ENCODE assay signal across 18 cellular contexts in the genomic region with DNA sequence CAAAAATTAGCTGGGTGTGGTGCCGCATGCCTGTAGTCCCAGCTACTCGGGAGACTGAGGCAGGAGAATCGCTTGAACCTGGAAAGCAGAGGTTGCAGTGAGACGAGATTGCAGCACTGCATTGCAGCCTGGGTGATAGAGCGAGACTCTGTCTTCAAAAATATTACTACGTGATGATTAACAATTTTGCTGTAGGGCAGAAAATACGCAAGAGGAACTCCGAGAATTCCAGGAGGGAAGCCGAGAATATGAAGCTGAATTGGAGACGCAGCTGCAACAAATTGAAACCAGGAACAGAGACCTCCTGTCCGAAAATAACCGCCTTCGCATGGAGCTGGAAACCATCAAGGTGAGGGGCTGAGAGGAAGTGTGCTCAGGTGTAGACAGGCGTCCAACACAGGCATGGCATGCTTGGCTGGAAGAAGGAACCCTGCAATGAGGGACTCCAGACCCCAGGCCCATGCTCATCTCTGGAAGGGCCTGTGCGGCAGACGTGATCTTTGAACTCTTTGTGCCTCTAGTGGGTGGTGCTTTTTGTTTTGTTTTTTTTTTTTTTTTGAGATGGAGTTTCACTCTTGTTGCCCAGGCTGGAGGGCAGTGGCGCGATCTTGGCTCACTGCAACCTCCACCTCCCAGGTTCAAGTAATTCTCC. TPM values are rescaled to one million over a fixed set of nuclear protein-coding genes. Genes with fewer than 3 reads are reported as not detected.
"Had no signal": no experiment of that assay in that cellular context is flagged by ENCODE, and none has a peak within 500 bp of the region (broad histone marks: within the 10 kb centered on the region; RNA-seq: fewer than 3 reads in every experiment).

No MANE protein-coding gene starts in this region.

- H3K9me3 ChIP-seq: mucosa of descending colon, sigmoid colon, stomach, upper lobe of left lung, uterus had no signal

- H3K27me3 ChIP-seq: hepatocyte, sigmoid colon, stomach, upper lobe of left lung, uterus had no signal

- H3K27ac Mint-ChIP-seq: dendritic cell treated with granulocyte-macrophage colony-stimulating factor and Interleukin-4, amounts not matched to agents 40 ng/mL and 50 ng/mL, for 4 days had no signal

- H3K36me3 ChIP-seq: uterus had no signal

- H3K79me2 ChIP-seq: hepatocyte had no signal

- H3K27me3 Mint-ChIP-seq: dendritic cell treated with granulocyte-macrophage colony-stimulating factor and Interleukin-4, amounts not matched to agents 40 ng/mL and 50 ng/mL, for 4 days; naive thymus-derived CD8-positive, alpha-beta T cell had no signal

- H2AFZ ChIP-seq: hepatocyte had no signal

- H3K4me2 ChIP-seq: hepatocyte had no signal

- H3K9me3 Mint-ChIP-seq: dendritic cell treated with granulocyte-macrophage colony-stimulating factor and Interleukin-4, amounts not matched to agents 40 ng/mL and 50 ng/mL, for 4 days; naive thymus-derived CD8-positive, alpha-beta T cell had no signal

- DNase-seq: erythroblast; foreskin melanocyte; head of caudate nucleus; kidney; left cardiac atrium; mammary epithelial cell; mucosa of descending colon; naive thymus-derived CD8-positive, alpha-beta T cell; sigmoid colon; stimulated activated CD4-positive, alpha-beta T cell treated with anti-CD3 and anti-CD28 coated beads, Interleukin-12 subunit alpha, Interleukin-12 subunit beta, amount 100 ng/mL, for 4 hours; stimulated activated naive CD4-positive, alpha-beta T cell; stomach; upper lobe of left lung; uterus had no signal

- H3K4me3 Mint-ChIP-seq: dendritic cell treated with granulocyte-macrophage colony-stimulating factor and Interleukin-4, amounts not matched to agents 40 ng/mL and 50 ng/mL, for 4 days; naive thymus-derived CD8-positive, alpha-beta T cell had no signal

- ATAC-seq: left cardiac atrium; mucosa of descending colon; naive thymus-derived CD8-positive, alpha-beta T cell had no signal

- H3K4me3 ChIP-seq: hepatocyte, mucosa of descending colon, sigmoid colon, skin epidermis, stomach, upper lobe of left lung, uterus had no signal

- H3K27ac ChIP-seq: hepatocyte, sigmoid colon, skin epidermis, stomach, upper lobe of left lung, uterus had no signal

RNA-seq across cellular contexts. Expression of a gene that starts 17.2 kb away (rescaled TPM):
- polyA plus RNA-seq: neural cell had no signal
